8 cellular contexts compared by ENCODE assay signal in the genomic region with DNA sequence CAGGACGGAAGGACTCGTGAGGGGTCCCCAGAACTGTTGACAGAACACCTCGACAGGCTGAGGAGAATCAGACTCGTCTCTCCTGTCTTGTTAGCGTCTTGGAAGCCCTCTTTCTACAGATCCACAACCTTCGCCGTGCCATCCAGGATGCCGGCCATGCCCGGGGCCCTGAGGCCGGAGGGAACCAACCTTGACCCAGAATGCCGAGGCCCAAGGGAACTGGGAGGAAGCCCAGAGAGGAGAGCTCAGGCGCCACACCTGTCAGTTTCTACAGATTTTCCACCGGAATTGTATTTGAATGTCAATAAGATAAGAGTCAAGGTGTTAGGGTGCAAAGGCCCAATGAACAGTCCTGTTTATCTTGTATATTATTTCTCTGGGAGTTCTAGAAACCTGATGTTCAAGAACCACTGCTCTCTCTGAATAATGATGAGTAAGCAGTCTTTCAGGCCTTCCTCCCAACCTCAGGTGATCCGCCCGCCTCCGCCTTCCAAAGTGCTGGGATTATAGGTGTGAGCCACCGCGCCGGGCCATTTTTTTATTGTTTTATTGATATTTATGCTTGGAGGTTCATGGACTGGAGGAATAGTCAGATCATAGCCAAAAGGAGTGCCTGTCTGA. TPM values are rescaled to one million over a fixed set of nuclear protein-coding genes. Genes with fewer than 3 reads are reported as not detected.
A peak's percentile ranks its signal among the peaks of the same experiment; 100 is the strongest.
DNase-seq lines count a peak whose midpoint lies in the region; ATAC-seq and TF ChIP-seq lines count a peak whose summit lies in the region.

No MANE protein-coding gene starts in this region.

- H3K79me2 ChIP-seq in fibroblast of lung (ENCODE audit: control insufficient read depth, insufficient read depth, low read length) = peaks cover 21% of the 10 kb centered on the region
- H3K79me2 ChIP-seq in osteoblast (ENCODE audit: insufficient read depth, low read length) = peaks cover 7% of the 10 kb centered on the region

- H3K36me3 ChIP-seq in BJ (ENCODE audit: control insufficient read depth, insufficient read depth, low read length) = no peaks in the 10 kb centered on the region
- no peaks in the 10 kb centered on the region for H3K36me3 ChIP-seq in fibroblast of lung (ENCODE audit: control insufficient read depth, insufficient read depth, low read length)
- H3K36me3 ChIP-seq in osteoblast (ENCODE audit: insufficient read depth, low read length) = no peaks in the 10 kb centered on the region

- no peaks in the 10 kb centered on the region for H3K27me3 ChIP-seq in BJ (ENCODE audit: control insufficient read depth, insufficient read depth, low read length)
- H3K27me3 ChIP-seq in fibroblast of lung (ENCODE audit: control insufficient read depth, insufficient read depth, low read length) = no peaks in the 10 kb centered on the region
- H3K27me3 ChIP-seq in osteoblast (ENCODE audit: insufficient read depth, low read length) = no peaks in the 10 kb centered on the region

- ATAC-seq in GM21723 (IDR thresholded peaks at IDR 0.05; ENCODE audit: unreplicated experiment) (no peak), GM19467 (IDR thresholded peaks at IDR 0.05; ENCODE audit: unreplicated experiment) (no peak)

- no peak for TF ChIP-seq CTCF in BJ (IDR thresholded peaks at IDR 0.05; ENCODE audit: insufficient read depth, low read depth, low read length)
- TF ChIP-seq CTCF in RWPE1 (conservative IDR thresholded peaks at IDR 0.05; ENCODE audit: low read depth) = no peak
- TF ChIP-seq CTCF in fibroblast of lung (conservative IDR thresholded peaks at IDR 0.05 in 1 of 2, IDR thresholded peaks at IDR 0.05 in 1 of 2; ENCODE audit: low read depth in 1 of 2, low read length in 2 of 2) = no peak
- TF ChIP-seq CTCF in osteoblast (IDR thresholded peaks at IDR 0.05; ENCODE audit: extremely low read depth, low read depth, low read length) = no peak

- H3K4me2 ChIP-seq in fibroblast of lung (ENCODE audit: extremely low read depth, insufficient read depth, low read length) = peak overlapping the region; percentile 72
- peak overlapping the region; percentile 93 for H3K4me2 ChIP-seq in osteoblast (ENCODE audit: insufficient read depth, low read length)

- H4K20me1 ChIP-seq in fibroblast of lung (ENCODE audit: control insufficient read depth, extremely low read depth, insufficient read depth, low read length) = no peaks in the 10 kb centered on the region
- no peaks in the 10 kb centered on the region for H4K20me1 ChIP-seq in osteoblast (ENCODE audit: insufficient read depth, low read length)

- H3K9ac ChIP-seq in fibroblast of lung (ENCODE audit: insufficient read depth, low read length) = no peak overlapping the region

- peak overlapping the region; percentile 69 for H2AFZ ChIP-seq in fibroblast of lung (ENCODE audit: low read length)
- peak overlapping the region; percentile 90 for H2AFZ ChIP-seq in osteoblast (ENCODE audit: low read length)

- H3K27ac ChIP-seq in RWPE1 (peak overlapping the region; percentile 53; the same call in 1 of the 2 replicates), fibroblast of lung (ENCODE audit: insufficient read depth, low read length) (peak overlapping the region; percentile 60), osteoblast (ENCODE audit: low read depth, low read length) (peak overlapping the region; percentile 45)

- POLR2A ChIA-PET in BJ (lab: Charles Lee) = no interaction called here
- POLR2A ChIA-PET in RWPE1 (lab: Yijun Ruan, JAX; ENCODE audit: low non-redundant PET) = interaction anchor here (0.6 kb wide), 1 partner anchor 51 kb away, joined by 3 read pairs; no protein-coding TSS in a partner anchor

- peak overlapping the region; percentile 69 for H3K4me3 ChIP-seq in BJ (ENCODE audit: low read depth, low read length)
- H3K4me3 ChIP-seq in fibroblast of lung (replicated peaks in 1 of 4; ENCODE audit: control extremely low read depth in 1 of 4, insufficient read depth in 1 of 4, low read depth in 3 of 4, low read length in 4 of 4) = peak overlapping the region in 3 of 4 experiments; percentile 49 to 78 (median 60)
- H3K4me3 ChIP-seq in osteoblast (ENCODE audit: insufficient read depth, low read length) = peak overlapping the region; percentile 90

- DNase-seq in BJ (ENCODE audit: low read depth) (no peak), RWPE1 (ENCODE audit: low spot score) (peak; percentile 20), fibroblast of lung (ENCODE audit: low read depth in 2 of 2) (no peak), osteoblast (ENCODE audit: insufficient read length, low spot score, missing footprints) (no peak), cerebellar nuclear complex (lab: John Stamatoyannopoulos, UW) (no peak), NCI-H2081 treated with DMSO at 0.1 percent for 48 hours (lab: John Stamatoyannopoulos, UW) (no peak)

- CTCF ChIA-PET in BJ (lab: Yijun Ruan, JAX) = no interaction called here
- CTCF ChIA-PET in RWPE1 (lab: Yijun Ruan, JAX) = no interaction called here

- no peaks in the 10 kb centered on the region for H3K9me3 ChIP-seq in fibroblast of lung (ENCODE audit: control insufficient read depth, insufficient read depth, low read depth, low read length)
- H3K9me3 ChIP-seq in osteoblast (ENCODE audit: low read depth, low read length) = no peaks in the 10 kb centered on the region

- H3K4me1 ChIP-seq in fibroblast of lung (ENCODE audit: control insufficient read depth, extremely low read depth, insufficient read depth, low read length) = peaks cover 2% of the 10 kb centered on the region
- peaks cover 4% of the 10 kb centered on the region for H3K4me1 ChIP-seq in osteoblast (ENCODE audit: insufficient read depth, low read length)

RNA-seq across cellular contexts. Expression of gene ME1, which starts 0.8 kb away (rescaled TPM):
- polyA plus RNA-seq in BJ (2011; rRNA removed) (5.5 and 11.3 TPM in 2 replicates), fibroblast of lung (33.8 and 35.8 TPM in 2 replicates)
- 4.7 and 12.5 TPM in 2 replicates for polyA minus RNA-seq in BJ (2011; rRNA and poly(A)+ RNA removed)
- total RNA-seq in fibroblast of lung (22.1 and 44.3 TPM in 2 replicates), osteoblast (27.9 and 31.8 TPM in 2 replicates)
- 40.0 and 43.2 TPM in 2 replicates for polyA plus RNA-seq in fibroblast of lung (2012)
- polyA minus RNA-seq in fibroblast of lung (ENCODE audit: low replicate concordance) = 12.3 and 13.1 TPM in 2 replicates
